ENCODE assay signal across 8 cellular contexts in the genomic region with DNA sequence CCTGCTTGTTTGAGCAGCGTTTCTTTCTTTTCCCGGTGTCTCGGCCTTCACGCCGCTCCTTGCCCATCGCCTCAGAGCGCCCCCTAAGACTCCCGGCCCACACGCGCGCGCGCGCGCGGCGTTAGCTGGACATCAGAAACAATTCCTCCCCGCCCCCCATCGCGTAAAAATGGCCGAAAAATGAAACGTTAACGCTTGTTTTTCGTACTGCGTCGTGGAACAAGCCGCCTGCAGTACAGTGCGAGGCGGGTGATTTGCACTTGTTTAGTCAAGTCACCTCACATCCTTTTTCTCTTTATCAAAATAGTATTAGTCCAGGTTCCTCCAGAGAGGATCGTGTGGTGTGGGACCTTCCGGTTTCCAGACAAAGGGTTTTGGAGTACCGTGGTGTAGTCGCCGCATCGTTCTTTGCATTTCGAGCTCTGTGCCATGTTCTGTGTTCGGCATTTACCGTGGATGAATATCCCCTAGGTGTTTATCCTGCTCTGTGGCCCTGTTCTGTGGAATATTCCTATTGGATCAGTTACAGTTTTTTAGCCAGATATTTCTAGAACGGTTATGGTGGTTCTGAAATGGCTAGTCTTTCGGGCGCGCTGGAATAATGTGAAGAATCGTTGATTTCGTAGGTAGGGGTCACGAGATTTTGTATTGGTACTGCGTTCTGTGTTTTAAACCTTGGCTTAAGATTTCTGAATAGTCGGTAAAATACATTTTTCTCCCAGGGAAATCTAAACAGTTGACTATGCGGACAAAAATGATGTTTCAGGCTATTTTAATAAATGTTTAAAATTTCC. TPM values are rescaled to one million over a fixed set of nuclear protein-coding genes. Genes with fewer than 3 reads are reported as not detected.
DNase-seq lines count a peak whose midpoint lies in the region; ATAC-seq and TF ChIP-seq lines count a peak whose summit lies in the region.

No MANE protein-coding gene starts in this region.

- H3K4me3 ChIP-seq in BLaER1 (peak overlapping the region; percentile 90), mucosa of descending colon (peak overlapping the region; percentile 90)

- peak; percentile 66 for DNase-seq in NCI-H748 treated with DMSO at 0.1 percent for 48 hours (lab: John Stamatoyannopoulos, UW)
- DNase-seq in activated CD8-positive, alpha-beta memory T cell treated with anti-CD3 and anti-CD28 coated beads, Interleukin-2, amount 50 U/mL, for 48 hours, result peak; percentile 82
- no peak for DNase-seq in epithelial cell of prostate (ENCODE audit: low read depth, low spot score)
- DNase-seq in mucosa of descending colon, result peak; percentile 77 to 88 (median 82)
- DNase-seq in stimulated activated effector memory CD8-positive, alpha-beta T cell treated with anti-CD3 and anti-CD28 coated beads, Interleukin-12 subunit alpha, Interleukin-12 subunit beta, amount 100 ng/mL, for 72 hours (ENCODE audit: low spot score in 2 of 2), result peak; percentile 30 to 84

- no peak for TF ChIP-seq CTCF in mucosa of descending colon (IDR thresholded peaks at IDR 0.05)

- H4K20me1 ChIP-seq in BLaER1, result peaks cover 53% of the 10 kb centered on the region

- peaks cover 61% of the 10 kb centered on the region for H3K36me3 Mint-ChIP-seq in stimulated activated effector memory CD8-positive, alpha-beta T cell treated with anti-CD3 and anti-CD28 coated beads, Interleukin-12 subunit alpha, Interleukin-12 subunit beta, amount 100 ng/mL, for 72 hours

- H3K36me3 ChIP-seq in BLaER1, result peaks cover 28% of the 10 kb centered on the region
- no peaks in the 10 kb centered on the region for H3K36me3 ChIP-seq in mucosa of descending colon (ENCODE audit: low read depth)

- H3K9me3 ChIP-seq in BLaER1 (no peaks in the 10 kb centered on the region), mucosa of descending colon (no peaks in the 10 kb centered on the region)

- H3K4me1 Mint-ChIP-seq in stimulated activated effector memory CD8-positive, alpha-beta T cell treated with anti-CD3 and anti-CD28 coated beads, Interleukin-12 subunit alpha, Interleukin-12 subunit beta, amount 100 ng/mL, for 72 hours, result peaks cover 46% of the 10 kb centered on the region

- peak overlapping the region; percentile 99 for H3K27ac Mint-ChIP-seq in stimulated activated effector memory CD8-positive, alpha-beta T cell treated with anti-CD3 and anti-CD28 coated beads, Interleukin-12 subunit alpha, Interleukin-12 subunit beta, amount 100 ng/mL, for 72 hours

- H3K9ac ChIP-seq in BLaER1, result peak overlapping the region; percentile 100

- H3K4me3 Mint-ChIP-seq in stimulated activated effector memory CD8-positive, alpha-beta T cell treated with anti-CD3 and anti-CD28 coated beads, Interleukin-12 subunit alpha, Interleukin-12 subunit beta, amount 100 ng/mL, for 72 hours, result peak overlapping the region; percentile 94

- no peaks in the 10 kb centered on the region for H3K27me3 ChIP-seq in BLaER1

- ATAC-seq in GM18907 (IDR thresholded peaks at IDR 0.05; ENCODE audit: unreplicated experiment) (peak; percentile 32), HG03342 (IDR thresholded peaks at IDR 0.05; ENCODE audit: unreplicated experiment) (peak; percentile 19), mucosa of descending colon (peak; percentile 57)
- peak; percentile 31 for ATAC-seq in stimulated activated effector memory CD8-positive, alpha-beta T cell treated with anti-CD3 and anti-CD28 coated beads, Interleukin-12 subunit alpha, Interleukin-12 subunit beta, amount 100 ng/mL, for 72 hours

- H3K4me1 ChIP-seq in BLaER1 (peaks cover 48% of the 10 kb centered on the region), mucosa of descending colon (ENCODE audit: low read depth) (peaks cover 22% of the 10 kb centered on the region)

- H3K9me3 Mint-ChIP-seq in stimulated activated effector memory CD8-positive, alpha-beta T cell treated with anti-CD3 and anti-CD28 coated beads, Interleukin-12 subunit alpha, Interleukin-12 subunit beta, amount 100 ng/mL, for 72 hours, result no peaks in the 10 kb centered on the region

- H3K27ac ChIP-seq in BLaER1 (peak overlapping the region; percentile 100), epithelial cell of prostate (peak overlapping the region; percentile 93)

- peak overlapping the region; percentile 84 for H3K4me2 ChIP-seq in BLaER1

- intact Hi-C loops in mucosa of descending colon (cut with DNase I, micrococcal nuclease), result no loop called here

RNA-seq across cellular contexts. Expression of gene MATR3, which starts 1.0 kb away (rescaled TPM):
- total RNA-seq in mucosa of descending colon, result 100 to 1,000 TPM; 112 to 165 (median 136) TPM

RNA-seq across cellular contexts. Expression of gene PAIP2, which starts 47.1 kb away (rescaled TPM):
- 10 to 100 TPM; 42.1 to 85.1 (median 44.5) TPM for total RNA-seq in mucosa of descending colon
